ENCODE assay signal across 19 cellular contexts in genomic region chr1:185551008-185551407, GRCh38.
"Had no signal": no experiment of that assay in that cellular context is flagged by ENCODE, and none has a peak within 500 bp of the region (broad histone marks: within the 10 kb centered on the region; RNA-seq: fewer than 3 reads in every experiment).

No MANE protein-coding gene starts in this region.

- H3K4me3 ChIP-seq: colonic mucosa, esophagus muscularis mucosa, ovary, thyroid gland, vagina had no signal

- H3K27me3 ChIP-seq: colonic mucosa, esophagus muscularis mucosa, ovary, thyroid gland, vagina had no signal

- H3K36me3 ChIP-seq: colonic mucosa, esophagus muscularis mucosa, ovary, thyroid gland, vagina had no signal

- H3K4me1 ChIP-seq: colonic mucosa, esophagus muscularis mucosa, vagina had no signal

- H3K9me3 ChIP-seq: colonic mucosa, esophagus muscularis mucosa, ovary, thyroid gland, vagina had no signal

- H3K27ac ChIP-seq: colonic mucosa, esophagus muscularis mucosa, ovary, thyroid gland, vagina had no signal

- DNase-seq: activated B cell treated with CpG ODN at 0.5 μM for 24 hours; activated CD4-positive, alpha-beta T cell treated with anti-CD3 and anti-CD28 coated beads for 48 hours; activated CD8-positive, alpha-beta T cell treated with anti-CD3 and anti-CD28 coated beads for 36 hours; activated effector memory CD4-positive, alpha-beta T cell treated with Interleukin-2 at 50 U/mL for 16 hours; activated T-cell treated with anti-CD3 and anti-CD28 coated beads, Interleukin-2, amount 50 U/mL, for 4 hours; caudate nucleus; colonic mucosa; glutamatergic neuron; hypothalamus; kidney; naive B cell; ovary; stimulated activated CD4-positive, alpha-beta T cell treated with anti-CD3 and anti-CD28 coated beads, Interleukin-15, amount 100 ng/mL, for 24 hours; stimulated activated CD4-positive, alpha-beta T cell treated with anti-CD3 and anti-CD28 coated beads, Interleukin-4, amount 100 ng/mL, for 1 hour; stimulated activated naive B cell treated with anti-CD40 and anti-IgM and Interleukin-4, amounts not matched to agents 10 μg/mL and 1 μg/mL and 100 μg/mL, for 72 hours; T-helper 17 cell; thyroid gland had no signal

- ATAC-seq: activated CD8-positive, alpha-beta T cell treated with anti-CD3 and anti-CD28 coated beads for 36 hours; activated T-cell treated with anti-CD3 and anti-CD28 coated beads, Interleukin-2, amount 50 U/mL, for 4 hours; stimulated activated naive B cell treated with anti-CD40 and anti-IgM and Interleukin-4, amounts not matched to agents 10 μg/mL and 1 μg/mL and 100 μg/mL, for 72 hours; T-helper 17 cell had no signal
